Comparison of ENCODE assay signal across 1 cellular context in the genomic region with DNA sequence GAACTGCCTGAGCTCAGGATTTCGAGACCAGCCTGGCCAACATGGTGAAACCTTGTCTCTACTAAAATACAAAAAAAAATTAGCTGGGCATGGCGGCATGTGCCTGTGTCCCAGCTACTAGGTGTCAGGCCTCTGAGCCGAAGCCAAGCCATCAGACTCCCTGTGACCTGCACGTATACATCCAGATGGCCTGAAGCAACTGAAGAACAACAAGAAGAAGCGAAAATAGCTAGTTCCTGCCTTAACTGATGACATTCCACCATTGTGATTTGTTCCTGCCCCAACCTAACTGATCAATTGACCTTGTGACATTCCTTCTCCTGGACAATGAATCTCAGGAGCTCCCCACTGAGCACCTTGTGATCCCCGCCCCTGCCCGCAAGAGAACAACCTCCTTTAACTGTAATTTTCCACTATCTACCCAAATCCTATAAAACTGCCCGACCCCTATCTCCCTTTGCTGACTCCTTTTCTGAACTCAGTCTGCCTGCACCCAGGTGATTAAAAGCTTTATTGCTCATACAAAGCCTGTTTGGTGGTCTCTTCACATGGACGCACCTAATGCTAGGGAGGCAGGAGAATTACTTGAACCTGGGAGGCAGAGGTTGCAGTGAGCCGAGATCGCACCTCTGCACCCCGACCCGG.
TF ChIP-seq lines count a peak whose summit lies in the region.

No MANE protein-coding gene starts in this region.

TF ChIP-seq in H1, 55 proteins besides CTCF, POLR2A, EP300 and RAD21:
- TF ChIP-seq SP1 (IDR thresholded peaks at IDR 0.05; ENCODE audit: low read depth, low read length) = 0 out of 2 replicates have a peak, but pooled peaks have one; percentile 39
- TF ChIP-seq POLR2AphosphoS5 (IDR thresholded peaks at IDR 0.05; ENCODE audit: low read depth, low read length) = peak; percentile 63
- 0 out of 2 replicates have a peak, but pooled peaks have one; percentile 11 for TF ChIP-seq TBP (IDR thresholded peaks at IDR 0.05; ENCODE audit: low read depth, low read length)
- 0 out of 2 replicates have a peak, but pooled peaks have one; percentile 16 for TF ChIP-seq TAF1 (IDR thresholded peaks at IDR 0.05; ENCODE audit: low read depth, low read length)
